Comparison of ENCODE assay signal across 13 cellular contexts in the genomic region with DNA sequence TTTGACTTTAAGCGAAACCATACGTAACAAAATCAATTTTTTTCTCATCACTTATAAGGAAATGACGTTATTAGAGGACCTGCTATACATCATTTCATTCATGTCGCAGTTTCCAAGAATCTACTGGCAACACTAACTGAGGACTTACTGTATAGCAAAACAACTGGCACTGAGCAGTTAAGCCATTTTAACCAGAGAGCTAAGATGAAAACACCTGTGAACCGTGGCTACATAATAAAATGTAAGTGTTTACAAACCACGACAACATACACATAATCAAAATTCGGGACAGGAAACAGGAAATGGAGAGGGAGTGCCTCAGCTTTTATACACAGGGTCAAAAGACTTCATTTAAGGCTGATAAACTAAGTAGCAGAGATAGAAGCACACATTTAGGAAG. TPM values are rescaled to one million over a fixed set of nuclear protein-coding genes. Genes with fewer than 3 reads are reported as not detected.
DNase-seq lines count a peak whose midpoint lies in the region; ATAC-seq and TF ChIP-seq lines count a peak whose summit lies in the region.
"Had no signal": no experiment of that assay in that cellular context is flagged by ENCODE, and none has a peak within 500 bp of the region (broad histone marks: within the 10 kb centered on the region; RNA-seq: fewer than 3 reads in every experiment).

No MANE protein-coding gene starts in this region.

- H3K9me3 ChIP-seq in CD4-positive, CD25-positive, alpha-beta regulatory T cell (ENCODE audit: control insufficient read depth in 2 of 2, low read length in 2 of 2) = no peaks in the 10 kb centered on the region
- H3K9me3 ChIP-seq in T-helper 17 cell (ENCODE audit: control insufficient read depth, low read length, poor library complexity, severe bottlenecking) = no peaks in the 10 kb centered on the region
- H3K9me3 ChIP-seq: HAP-1, pancreas, testis had no signal

- peak overlapping the region; percentile 91 to 94 (median 91) for H3K27ac Mint-ChIP-seq in CD4-positive, CD25-positive, alpha-beta regulatory T cell
- H3K27ac Mint-ChIP-seq in T-helper 17 cell (peak overlapping the region; percentile 97), endothelial cell (ENCODE audit: unreplicated experiment) (peak overlapping the region; percentile 11)

- peak in 2 of 3 donors; percentile 61 to 70 for DNase-seq in CD4-positive, CD25-positive, alpha-beta regulatory T cell
- peak; percentile 31 for DNase-seq in DMS153 (lab: John Stamatoyannopoulos, UW)
- no peak for DNase-seq in T-helper 17 cell
- DNase-seq in endothelial cell (ENCODE audit: low spot score) = no peak
- DNase-seq in HPDE6-E6E7 (ENCODE audit: extremely low spot score) = no peak
- DNase-seq: anterior cingulate cortex, NCI-H2171, pancreas, PC-9, testis had no signal

- H3K9me3 Mint-ChIP-seq in CD4-positive, CD25-positive, alpha-beta regulatory T cell = no peaks in the 10 kb centered on the region
- no peaks in the 10 kb centered on the region for H3K9me3 Mint-ChIP-seq in endothelial cell (ENCODE audit: unreplicated experiment)

- peak overlapping the region; percentile 54 for H3K4me3 ChIP-seq in CD4-positive, CD25-positive, alpha-beta regulatory T cell (ENCODE audit: low read depth, low read length)
- H3K4me3 ChIP-seq: HAP-1, pancreas, PC-9, testis had no signal

- peaks cover 11% of the 10 kb centered on the region for H3K36me3 Mint-ChIP-seq in CD4-positive, CD25-positive, alpha-beta regulatory T cell
- peaks cover 8% of the 10 kb centered on the region for H3K36me3 Mint-ChIP-seq in T-helper 17 cell (ENCODE audit: low read depth)
- no peaks in the 10 kb centered on the region for H3K36me3 Mint-ChIP-seq in endothelial cell (ENCODE audit: low read depth, unreplicated experiment)

- TF ChIP-seq CTCF in endothelial cell (IDR thresholded peaks at IDR 0.05; ENCODE audit: unreplicated experiment) = no peak

- peak overlapping the region; percentile 39 to 74 (median 64) for H3K4me3 Mint-ChIP-seq in CD4-positive, CD25-positive, alpha-beta regulatory T cell
- H3K4me3 Mint-ChIP-seq in T-helper 17 cell (peak overlapping the region; percentile 83), endothelial cell (ENCODE audit: unreplicated experiment) (no peak overlapping the region)

- H3K4me1 ChIP-seq in CD4-positive, CD25-positive, alpha-beta regulatory T cell (ENCODE audit: control insufficient read depth, insufficient read depth, low read length, poor library complexity, severe bottlenecking) = peaks cover 16% of the 10 kb centered on the region

- H3K27me3 ChIP-seq in CD4-positive, CD25-positive, alpha-beta regulatory T cell (ENCODE audit: control insufficient read depth, insufficient read depth, low read length) = no peaks in the 10 kb centered on the region
- H3K27me3 ChIP-seq: pancreas, testis had no signal

- peak; percentile 78 to 81 for ATAC-seq in CD4-positive, CD25-positive, alpha-beta regulatory T cell (ENCODE audit: low read depth in 2 of 2)
- peak; percentile 88 for ATAC-seq in T-helper 17 cell
- ATAC-seq in HG03432 (IDR thresholded peaks at IDR 0.05; ENCODE audit: unreplicated experiment) = no peak
- no peak for ATAC-seq in GM19351 (IDR thresholded peaks at IDR 0.05; ENCODE audit: unreplicated experiment)
- ATAC-seq: pancreas had no signal

- no peaks in the 10 kb centered on the region for H3K27me3 Mint-ChIP-seq in CD4-positive, CD25-positive, alpha-beta regulatory T cell
- H3K27me3 Mint-ChIP-seq in T-helper 17 cell = no peaks in the 10 kb centered on the region
- no peaks in the 10 kb centered on the region for H3K27me3 Mint-ChIP-seq in endothelial cell (ENCODE audit: unreplicated experiment)

- H3K27ac ChIP-seq in CD4-positive, CD25-positive, alpha-beta regulatory T cell (ENCODE audit: insufficient read depth, low read length, poor library complexity, severe bottlenecking) = peak overlapping the region; percentile 79
- H3K27ac ChIP-seq: pancreas, PC-9, testis had no signal

- peaks cover 16% of the 10 kb centered on the region for H3K36me3 ChIP-seq in CD4-positive, CD25-positive, alpha-beta regulatory T cell (ENCODE audit: control insufficient read depth, insufficient read depth, low read length)
- H3K36me3 ChIP-seq: pancreas had no signal

- H3K4me1 Mint-ChIP-seq in CD4-positive, CD25-positive, alpha-beta regulatory T cell = peaks cover 30 to 62% (median 49%) of the 10 kb centered on the region in 4 donors
- peaks cover 41% of the 10 kb centered on the region for H3K4me1 Mint-ChIP-seq in T-helper 17 cell
- peaks cover 18% of the 10 kb centered on the region for H3K4me1 Mint-ChIP-seq in endothelial cell (ENCODE audit: unreplicated experiment)

RNA-seq across cellular contexts. Expression of a gene that starts 29.5 kb away (rescaled TPM):
- 39.2 TPM for total RNA-seq in CD4-positive, CD25-positive, alpha-beta regulatory T cell
- polyA plus RNA-seq in CD4-positive, CD25-positive, alpha-beta regulatory T cell = 10 to 100 TPM; 12.9 to 18.1 (median 16.3) TPM
- 10 to 100 TPM; 34.4 to 38.8 TPM for total RNA-seq in T-helper 17 cell
- total RNA-seq in endothelial cell (ENCODE audit: unreplicated experiment) = 24.9 TPM

Comparison
In these comparisons a context has a peak if more than half of its experiments do, and no peak if none do; other contexts are left out.
1. ATAC-seq: peak in CD4-positive, CD25-positive, alpha-beta regulatory T cell (2 of 2) and T-helper 17 cell (single experiment); none in HG03432 (single experiment) and GM19351 (single experiment).
2. DNase-seq: peak in CD4-positive, CD25-positive, alpha-beta regulatory T cell (2 of 3) and DMS153 (single experiment); none in T-helper 17 cell (0 of 3), endothelial cell (single experiment) and HPDE6-E6E7 (single experiment).
3. H3K27ac Mint-ChIP-seq: peak in every context shown above with its lines; median percentile 97 in T-helper 17 cell; 91 in CD4-positive, CD25-positive, alpha-beta regulatory T cell; 11 in endothelial cell.